18 cellular contexts compared by ENCODE assay signal in genomic region chr4:99624141-99624719, GRCh38. TPM values are rescaled to one million over a fixed set of nuclear protein-coding genes. Genes with fewer than 3 reads are reported as not detected.
DNase-seq lines count a peak whose midpoint lies in the region; ATAC-seq, FAIRE-seq and TF ChIP-seq lines count a peak whose summit lies in the region.
"Had no signal": no experiment of that assay in that cellular context is flagged by ENCODE, and none has a peak within 500 bp of the region (broad histone marks: within the 10 kb centered on the region; RNA-seq: fewer than 3 reads in every experiment).

No MANE protein-coding gene starts in this region.

- H3K4me3 ChIP-seq in GM23338, result no peak overlapping the region
- H3K4me3 ChIP-seq in neural progenitor cell, result peak overlapping the region; percentile 5
- H3K4me3 ChIP-seq in pancreas, result no peak overlapping the region

- DNase-seq in activated CD4-positive, alpha-beta T cell treated with anti-CD3 and anti-CD28 coated beads for 36 hours, result peak; percentile 34
- no peak for DNase-seq in activated CD4-positive, alpha-beta T cell treated with anti-CD3 and anti-CD28 coated beads for 4 hours
- DNase-seq in GM23338 (ENCODE audit: low spot score), result peak; percentile 27
- DNase-seq in activated CD8-positive, alpha-beta T cell treated with anti-CD3 and anti-CD28 coated beads for 36 hours, result peak; percentile 13
- no peak for DNase-seq in neural progenitor cell (ENCODE audit: low spot score)
- no peak for DNase-seq in NCI-H2171 (lab: John Stamatoyannopoulos, UW)
- DNase-seq in pancreas, result no peak
- no peak for DNase-seq in stimulated activated naive CD4-positive, alpha-beta T cell treated with Interleukin-2 at 50 U/mL for 16 hours (lab: John Stamatoyannopoulos, UW)
- DNase-seq: activated B cell treated with CpG ODN at 0.5 μM for 24 hours; aorta; DMS53; NCI-H1436 treated with DMSO at 0.1 percent for 48 hours; NCI-H524; retina; stimulated activated CD4-positive, alpha-beta T cell treated with anti-CD3 and anti-CD28 coated beads, Interleukin-2, amount 100 ng/mL, for 24 hours had no signal

- H3K4me2 ChIP-seq in GM23338 (no peak overlapping the region), neural progenitor cell (peak overlapping the region; percentile 53)

- 76 to 87% methylated on average over 4 of the region's 4 CpGs for WGBS in pancreas, 2 donors

- H3K9me3 ChIP-seq in neural progenitor cell (ENCODE audit: low read depth) (no peaks in the 10 kb centered on the region), pancreas (no peaks in the 10 kb centered on the region)

- H3K27me3 Mint-ChIP-seq in activated CD4-positive, alpha-beta T cell treated with anti-CD3 and anti-CD28 coated beads for 36 hours, result no peaks in the 10 kb centered on the region
- H3K27me3 Mint-ChIP-seq in GM23338 (ENCODE audit: insufficient read depth, low read depth, poor library complexity) (no peaks in the 10 kb centered on the region), neural progenitor cell (ENCODE audit: insufficient read depth, low read depth) (no peaks in the 10 kb centered on the region)
- peaks cover 7% of the 10 kb centered on the region for H3K27me3 Mint-ChIP-seq in activated CD8-positive, alpha-beta T cell treated with anti-CD3 and anti-CD28 coated beads for 36 hours

- FAIRE-seq in pancreas (lab: Jason Lieb, UNC), result no peak
- FAIRE-seq: keratinocyte had no signal

- peak; percentile 80 for ATAC-seq in activated CD4-positive, alpha-beta T cell treated with anti-CD3 and anti-CD28 coated beads for 36 hours
- ATAC-seq in GM23338, result peak; percentile 74
- ATAC-seq in activated CD8-positive, alpha-beta T cell treated with anti-CD3 and anti-CD28 coated beads for 36 hours, result peak; percentile 72
- ATAC-seq in pancreas, result no peak

- no peak overlapping the region for H3K27ac ChIP-seq in GM23338 (ENCODE audit: low read depth)
- peak overlapping the region; percentile 32 for H3K27ac ChIP-seq in neural progenitor cell
- H3K27ac ChIP-seq in pancreas, result no peak overlapping the region
- H3K27ac ChIP-seq: 22Rv1, C4-2B had no signal

- POLR2A ChIA-PET in activated CD4-positive, alpha-beta T cell treated with anti-CD3 and anti-CD28 coated beads for 36 hours (lab: Charles Lee), result no interaction called here
- POLR2A ChIA-PET in activated CD8-positive, alpha-beta T cell treated with anti-CD3 and anti-CD28 coated beads for 36 hours (lab: Charles Lee), result interaction anchor here (0.8 kb wide), 1 partner anchor 9 kb away, joined by 4 read pairs; no protein-coding TSS in a partner anchor

- no peak overlapping the region for H3K27ac Mint-ChIP-seq in activated CD4-positive, alpha-beta T cell treated with anti-CD3 and anti-CD28 coated beads for 36 hours
- no peak overlapping the region for H3K27ac Mint-ChIP-seq in GM23338
- no peak overlapping the region for H3K27ac Mint-ChIP-seq in activated CD8-positive, alpha-beta T cell treated with anti-CD3 and anti-CD28 coated beads for 36 hours
- peak overlapping the region; percentile 82 for H3K27ac Mint-ChIP-seq in neural progenitor cell
- H3K27ac Mint-ChIP-seq: activated B cell treated with CpG ODN at 0.5 μM for 24 hours had no signal

- intact Hi-C loops in activated CD4-positive, alpha-beta T cell treated with anti-CD3 and anti-CD28 coated beads for 36 hours (cut with DNase I, micrococcal nuclease), result no loop called here
- intact Hi-C loops in activated CD8-positive, alpha-beta T cell treated with anti-CD3 and anti-CD28 coated beads for 36 hours (cut with micrococcal nuclease), result no loop called here
- intact Hi-C loops in pancreas (cut with DNase I), result no loop called here

- CTCF ChIA-PET in activated CD4-positive, alpha-beta T cell treated with anti-CD3 and anti-CD28 coated beads for 36 hours (lab: Charles Lee), result interaction anchor here (1.8 kb wide), 1 partner anchor 60 kb away, joined by 4 read pairs; the partner anchor contains the start of gene TRMT10A
- CTCF ChIA-PET in activated CD8-positive, alpha-beta T cell treated with anti-CD3 and anti-CD28 coated beads for 36 hours (lab: Charles Lee), result no interaction called here

- H3K9me2 ChIP-seq in GM23338 (ENCODE audit: insufficient read depth), result no peaks in the 10 kb centered on the region

- H3K4me1 Mint-ChIP-seq in activated CD4-positive, alpha-beta T cell treated with anti-CD3 and anti-CD28 coated beads for 36 hours, result peaks cover 6% of the 10 kb centered on the region
- H3K4me1 Mint-ChIP-seq in GM23338 (peaks cover 18% of the 10 kb centered on the region; the same call in 2 of the 3 replicates), neural progenitor cell (peaks cover 18% of the 10 kb centered on the region)
- H3K4me1 Mint-ChIP-seq in activated CD8-positive, alpha-beta T cell treated with anti-CD3 and anti-CD28 coated beads for 36 hours (ENCODE audit: low read depth), result peaks cover 3% of the 10 kb centered on the region
- H3K4me1 Mint-ChIP-seq: activated B cell treated with CpG ODN at 0.5 μM for 24 hours had no signal

- no peaks in the 10 kb centered on the region for H3K27me3 ChIP-seq in GM23338 (ENCODE audit: insufficient read depth)
- H3K27me3 ChIP-seq in neural progenitor cell, result no peaks in the 10 kb centered on the region
- H3K27me3 ChIP-seq in pancreas, result no peaks in the 10 kb centered on the region

- no peaks in the 10 kb centered on the region for H3K36me3 Mint-ChIP-seq in activated CD4-positive, alpha-beta T cell treated with anti-CD3 and anti-CD28 coated beads for 36 hours (ENCODE audit: low read depth)
- H3K36me3 Mint-ChIP-seq in GM23338 (ENCODE audit: low read depth) (no peaks in the 10 kb centered on the region), neural progenitor cell (no peaks in the 10 kb centered on the region)
- no peaks in the 10 kb centered on the region for H3K36me3 Mint-ChIP-seq in activated CD8-positive, alpha-beta T cell treated with anti-CD3 and anti-CD28 coated beads for 36 hours (ENCODE audit: low read depth)

- no peaks in the 10 kb centered on the region for H3K9me3 Mint-ChIP-seq in activated CD4-positive, alpha-beta T cell treated with anti-CD3 and anti-CD28 coated beads for 36 hours (ENCODE audit: low read depth)
- H3K9me3 Mint-ChIP-seq in GM23338 (no peaks in the 10 kb centered on the region), neural progenitor cell (no peaks in the 10 kb centered on the region)
- H3K9me3 Mint-ChIP-seq in activated CD8-positive, alpha-beta T cell treated with anti-CD3 and anti-CD28 coated beads for 36 hours, result no peaks in the 10 kb centered on the region
- H3K9me3 Mint-ChIP-seq: activated B cell treated with CpG ODN at 0.5 μM for 24 hours had no signal

- TF ChIP-seq CTCF in GM23338 (conservative IDR thresholded peaks at IDR 0.05; ENCODE audit: low read depth in 2 of 2) (no peak), neural progenitor cell (IDR thresholded peaks at IDR 0.05) (no peak), pancreas (IDR thresholded peaks at IDR 0.05) (no peak)
- TF ChIP-seq CTCF in activated CD8-positive, alpha-beta T cell treated with anti-CD3 and anti-CD28 coated beads for 36 hours (IDR thresholded peaks at IDR 0.05), result no peak

- no peaks in the 10 kb centered on the region for H4K20me1 ChIP-seq in GM23338 (replicated peaks; ENCODE audit: insufficient read depth)
- H4K20me1 ChIP-seq in neural progenitor cell (ENCODE audit: low read depth), result no peaks in the 10 kb centered on the region

- no peaks in the 10 kb centered on the region for H3K79me2 ChIP-seq in GM23338 (replicated peaks; ENCODE audit: insufficient read depth)
- H3K79me2 ChIP-seq in neural progenitor cell (ENCODE audit: low read depth), result no peaks in the 10 kb centered on the region

- peak overlapping the region; percentile 82 for H2AFZ ChIP-seq in GM23338
- peak overlapping the region; percentile 32 for H2AFZ ChIP-seq in neural progenitor cell (replicated peaks)

- H3K9ac ChIP-seq in neural progenitor cell, result no peak overlapping the region

- H3K36me3 ChIP-seq in GM23338 (ENCODE audit: insufficient read depth), result no peaks in the 10 kb centered on the region
- H3K36me3 ChIP-seq in neural progenitor cell, result no peaks in the 10 kb centered on the region
- no peaks in the 10 kb centered on the region for H3K36me3 ChIP-seq in pancreas

- no peaks in the 10 kb centered on the region; the same call in 1 of the 2 replicates for H3K4me1 ChIP-seq in GM23338 (ENCODE audit: insufficient read depth)
- peaks cover 16% of the 10 kb centered on the region for H3K4me1 ChIP-seq in neural progenitor cell
- no peaks in the 10 kb centered on the region for H3K4me1 ChIP-seq in pancreas

- no peak overlapping the region for H3K4me3 Mint-ChIP-seq in activated CD4-positive, alpha-beta T cell treated with anti-CD3 and anti-CD28 coated beads for 36 hours
- H3K4me3 Mint-ChIP-seq in GM23338 (no peak overlapping the region), neural progenitor cell (no peak overlapping the region)
- H3K4me3 Mint-ChIP-seq in activated CD8-positive, alpha-beta T cell treated with anti-CD3 and anti-CD28 coated beads for 36 hours, result no peak overlapping the region
- H3K4me3 Mint-ChIP-seq: activated B cell treated with CpG ODN at 0.5 μM for 24 hours had no signal

- no peaks in the 10 kb centered on the region for H3F3A ChIP-seq in GM23338 (replicated peaks; ENCODE audit: low read depth)
- H3F3A ChIP-seq in neural progenitor cell (ENCODE audit: low read depth), result no peaks in the 10 kb centered on the region

RNA-seq across cellular contexts. Expression of gene C4orf54, which starts 33.4 kb away (rescaled TPM):
- not detected for total RNA-seq in activated CD4-positive, alpha-beta T cell treated with anti-CD3 and anti-CD28 coated beads for 36 hours
- not detected in 2 replicates for total RNA-seq in GM23338 (2014; rRNA removed; shearing (Covaris generic))
- polyA plus RNA-seq in GM23338 (2016; fragmentation: Nextera tagmentation; extraction: Ambion mirVana) (0.03 TPM in 1 of 2 replicates, not detected in the other), pancreas (under 1 TPM; under 0.01 TPM)
- not detected for total RNA-seq in activated CD8-positive, alpha-beta T cell treated with anti-CD3 and anti-CD28 coated beads for 36 hours
- total RNA-seq in neural progenitor cell (ENCODE audit: low replicate concordance) (not detected in 2 replicates), pancreas (under 1 TPM in 1 of 6 donors, not detected in 5; 0.03 TPM)
- total RNA-seq: activated B cell treated with CpG ODN at 0.5 μM for 24 hours had no signal

RNA-seq across cellular contexts. Expression of gene MTTP, which starts 49.6 kb away (rescaled TPM):
- total RNA-seq in activated CD4-positive, alpha-beta T cell treated with anti-CD3 and anti-CD28 coated beads for 36 hours, result under 1 TPM; 0.16 to 0.25 TPM
- total RNA-seq in GM23338 (2014; rRNA removed; shearing (Covaris generic)), result 0.14 TPM in 1 of 2 replicates, not detected in the other
- 0.08 and 0.50 TPM in 2 replicates for polyA plus RNA-seq in GM23338 (2016; fragmentation: Nextera tagmentation; extraction: Ambion mirVana)
- under 1 TPM; 0.45 to 0.59 TPM for total RNA-seq in activated CD8-positive, alpha-beta T cell treated with anti-CD3 and anti-CD28 coated beads for 36 hours
- total RNA-seq in neural progenitor cell (ENCODE audit: low replicate concordance), result 1.1 and 4.4 TPM in 2 replicates
- total RNA-seq in pancreas, result under 1 TPM in 2 of 6 donors, not detected in 4; 0.04 to 0.28 TPM
- under 1 TPM in 1 of 2 donors, not detected in 1; 0.05 TPM for polyA plus RNA-seq in pancreas

Comparison
In these comparisons a context has a peak if more than half of its experiments do, and no peak if none do; other contexts are left out.
1. DNase-seq: peak in activated CD4-positive, alpha-beta T cell treated with anti-CD3 and anti-CD28 coated beads for 36 hours (single experiment), GM23338 (single experiment) and activated CD8-positive, alpha-beta T cell treated with anti-CD3 and anti-CD28 coated beads for 36 hours (single experiment); none in activated CD4-positive, alpha-beta T cell treated with anti-CD3 and anti-CD28 coated beads for 4 hours (0 of 2), neural progenitor cell (single experiment), NCI-H2171 (single experiment), pancreas (0 of 6) and stimulated activated naive CD4-positive, alpha-beta T cell treated with Interleukin-2 at 50 U/mL for 16 hours (single experiment).
2. ATAC-seq: peak in activated CD4-positive, alpha-beta T cell treated with anti-CD3 and anti-CD28 coated beads for 36 hours (single experiment), GM23338 (single experiment) and activated CD8-positive, alpha-beta T cell treated with anti-CD3 and anti-CD28 coated beads for 36 hours (single experiment); none in pancreas (0 of 4).